ENCODE assay signal across 1 cellular context in the genomic region with DNA sequence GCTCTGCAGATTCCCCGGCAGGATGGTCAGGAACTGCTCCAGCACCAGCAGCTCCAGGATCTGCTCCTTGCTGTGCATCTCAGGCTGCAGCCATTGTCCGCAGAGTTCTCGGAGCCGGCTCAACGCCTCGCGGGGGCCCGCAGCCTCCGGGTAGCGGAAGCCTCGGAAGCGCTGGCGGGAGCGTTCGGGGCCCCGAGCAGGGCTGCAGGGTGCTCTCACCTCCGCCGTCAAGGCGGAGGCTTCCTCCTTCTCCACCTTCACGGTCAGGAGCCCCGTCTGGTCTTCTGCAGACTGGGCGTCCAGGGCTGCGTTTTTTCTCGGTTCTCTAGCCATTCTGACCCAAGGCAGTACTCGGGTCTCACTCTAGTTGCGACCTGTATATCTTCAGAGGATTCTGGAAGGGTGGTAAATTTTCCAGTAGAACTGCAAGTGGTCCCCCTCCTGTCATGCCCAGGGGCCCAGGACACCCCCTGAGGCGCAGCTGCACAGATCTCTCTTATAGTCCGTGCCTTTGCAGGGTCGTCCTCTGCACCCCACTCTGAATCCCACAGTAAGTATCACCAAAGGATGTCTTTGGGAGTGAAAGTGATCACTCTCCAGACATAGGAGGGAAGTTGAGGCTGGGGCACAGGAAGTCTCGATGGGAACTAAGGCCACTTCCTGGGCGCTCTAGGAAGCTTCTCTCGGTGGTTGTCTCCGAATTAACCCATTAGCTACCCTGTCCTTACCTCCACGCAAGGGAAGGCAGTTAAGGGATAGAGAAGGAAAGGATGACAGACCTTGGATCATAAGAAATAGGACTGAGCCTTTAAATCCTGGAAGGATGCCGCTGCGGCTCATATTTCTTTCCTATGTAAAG.
TF ChIP-seq lines count a peak whose summit lies in the region.

ZKSCAN4 (minus strand) TSS at position 622 of the 859 bp plus-strand sequence; CDS start at position 333, 289 bp downstream.

TF ChIP-seq in K562, 482 proteins besides CTCF, POLR2A, EP300 and RAD21 (continued from another document and continues in another):
- peak; percentile 91 for TF ChIP-seq ELF2 (CRISPR knock-in tag; IDR thresholded peaks at IDR 0.05)
- TF ChIP-seq HDGF (IDR thresholded peaks at IDR 0.05) = no peak
- no peak for TF ChIP-seq SRSF7 (optimal IDR thresholded peaks at IDR 0.05; ENCODE audit: low read depth, low read length)
- TF ChIP-seq POLR2B (IDR thresholded peaks at IDR 0.05; ENCODE audit: low read depth, partially characterized antibody) = peak; percentile 57
- TF ChIP-seq GTF2F1 (IDR thresholded peaks at IDR 0.05; ENCODE audit: low read depth, low read length) = 0 out of 2 replicates have a peak, but pooled peaks have one; percentile 59
- peak; percentile 84 for TF ChIP-seq HCFC1 (IDR thresholded peaks at IDR 0.05; ENCODE audit: low read depth, low read length)
- 0 out of 2 replicates have a peak, but pooled peaks have one; percentile 24 for TF ChIP-seq TCF3 (CRISPR knock-in tag; IDR thresholded peaks at IDR 0.05)
- TF ChIP-seq SAFB2 (IDR thresholded peaks at IDR 0.05; ENCODE audit: borderline replicate concordance, low read depth, low read length, severe bottlenecking) = no peak
- TF ChIP-seq ZNF140 (CRISPR knock-in tag; IDR thresholded peaks at IDR 0.05) = no peak
- TF ChIP-seq THRB (CRISPR knock-in tag; conservative IDR thresholded peaks at IDR 0.05) = 0 out of 2 replicates have a peak, but pooled peaks have one; percentile 36
- TF ChIP-seq ZNF507 (tag; conservative IDR thresholded peaks at IDR 0.05) = no peak
- TF ChIP-seq, protein P1, sequence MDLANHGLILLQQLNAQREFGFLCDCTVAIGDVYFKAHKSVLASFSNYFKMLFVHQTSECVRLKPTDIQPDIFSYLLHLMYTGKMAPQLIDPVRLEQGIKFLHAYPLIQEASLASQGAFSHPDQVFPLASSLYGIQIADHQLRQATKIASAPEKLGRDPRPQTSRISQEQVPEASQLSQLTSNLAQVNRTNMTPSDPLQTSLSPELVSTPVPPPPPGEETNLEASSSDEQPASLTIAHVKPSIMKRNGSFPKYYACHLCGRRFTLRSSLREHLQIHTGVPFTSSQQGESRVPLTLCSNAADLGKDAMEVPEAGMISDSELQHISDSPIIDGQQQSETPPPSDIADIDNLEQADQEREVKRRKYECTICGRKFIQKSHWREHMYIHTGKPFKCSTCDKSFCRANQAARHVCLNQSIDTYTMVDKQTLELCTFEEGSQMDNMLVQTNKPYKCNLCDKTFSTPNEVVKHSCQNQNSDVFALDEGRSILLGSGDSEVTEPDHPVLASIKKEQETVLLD (IDR thresholded peaks at IDR 0.05) = 0 out of 2 replicates have a peak, but pooled peaks have one; percentile 40
- TF ChIP-seq SNIP1 (IDR thresholded peaks at IDR 0.05; ENCODE audit: low read depth) = peak; percentile 94
- TF ChIP-seq MYBL2 (IDR thresholded peaks at IDR 0.05; ENCODE audit: low read depth) = no peak
- TF ChIP-seq MYBL2 (CRISPR knock-in tag; IDR thresholded peaks at IDR 0.05; ENCODE audit: borderline replicate concordance) = no peak
- TF ChIP-seq USF1 (CRISPR knock-in tag; IDR thresholded peaks at IDR 0.05) = peak; percentile 4; the same call in 1 of the 2 replicates
- TF ChIP-seq CAMTA2 (CRISPR knock-in tag; conservative IDR thresholded peaks at IDR 0.05) = no peak
- no peak for TF ChIP-seq CHCHD3 (CRISPR knock-in tag; IDR thresholded peaks at IDR 0.05)
- no peak for TF ChIP-seq SREBF2 (CRISPR knock-in tag; IDR thresholded peaks at IDR 0.05)
- TF ChIP-seq TAF1 (IDR thresholded peaks at IDR 0.05; ENCODE audit: control insufficient read depth, extremely low read depth, insufficient read depth, low read length, severe bottlenecking) = peak; percentile 79
- TF ChIP-seq, protein P2, sequence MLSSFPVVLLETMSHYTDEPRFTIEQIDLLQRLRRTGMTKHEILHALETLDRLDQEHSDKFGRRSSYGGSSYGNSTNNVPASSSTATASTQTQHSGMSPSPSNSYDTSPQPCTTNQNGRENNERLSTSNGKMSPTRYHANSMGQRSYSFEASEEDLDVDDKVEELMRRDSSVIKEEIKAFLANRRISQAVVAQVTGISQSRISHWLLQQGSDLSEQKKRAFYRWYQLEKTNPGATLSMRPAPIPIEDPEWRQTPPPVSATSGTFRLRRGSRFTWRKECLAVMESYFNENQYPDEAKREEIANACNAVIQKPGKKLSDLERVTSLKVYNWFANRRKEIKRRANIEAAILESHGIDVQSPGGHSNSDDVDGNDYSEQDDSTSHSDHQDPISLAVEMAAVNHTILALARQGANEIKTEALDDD (IDR thresholded peaks at IDR 0.05) = no peak
- TF ChIP-seq, protein P3, sequence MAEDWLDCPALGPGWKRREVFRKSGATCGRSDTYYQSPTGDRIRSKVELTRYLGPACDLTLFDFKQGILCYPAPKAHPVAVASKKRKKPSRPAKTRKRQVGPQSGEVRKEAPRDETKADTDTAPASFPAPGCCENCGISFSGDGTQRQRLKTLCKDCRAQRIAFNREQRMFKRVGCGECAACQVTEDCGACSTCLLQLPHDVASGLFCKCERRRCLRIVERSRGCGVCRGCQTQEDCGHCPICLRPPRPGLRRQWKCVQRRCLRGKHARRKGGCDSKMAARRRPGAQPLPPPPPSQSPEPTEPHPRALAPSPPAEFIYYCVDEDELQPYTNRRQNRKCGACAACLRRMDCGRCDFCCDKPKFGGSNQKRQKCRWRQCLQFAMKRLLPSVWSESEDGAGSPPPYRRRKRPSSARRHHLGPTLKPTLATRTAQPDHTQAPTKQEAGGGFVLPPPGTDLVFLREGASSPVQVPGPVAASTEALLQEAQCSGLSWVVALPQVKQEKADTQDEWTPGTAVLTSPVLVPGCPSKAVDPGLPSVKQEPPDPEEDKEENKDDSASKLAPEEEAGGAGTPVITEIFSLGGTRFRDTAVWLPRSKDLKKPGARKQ (CRISPR knock-in tag; IDR thresholded peaks at IDR 0.05) = no peak
- TF ChIP-seq HDAC8 (tag; IDR thresholded peaks at IDR 0.05) = no peak
- TF ChIP-seq ZNF12 (CRISPR knock-in tag; IDR thresholded peaks at IDR 0.05) = no peak
- TF ChIP-seq ZNF274 (IDR thresholded peaks at IDR 0.05; ENCODE audit: borderline replicate concordance, low read depth, low read length) = no peak
- no peak for TF ChIP-seq RBM39 (optimal IDR thresholded peaks at IDR 0.05; ENCODE audit: low read depth, low read length)
- TF ChIP-seq NEUROD1 (IDR thresholded peaks at IDR 0.05; ENCODE audit: borderline replicate concordance, low read depth, low read length, partially characterized antibody) = peak; percentile 27
- peak in 1 of 2 experiments; percentile 27 for TF ChIP-seq AFF1 (IDR thresholded peaks at IDR 0.05; ENCODE audit: low read depth in 1 of 2, partially characterized antibody in 2 of 2)
- peak; percentile 94 for TF ChIP-seq ELF1 (tag; IDR thresholded peaks at IDR 0.05)
- no peak for TF ChIP-seq U2AF2 (optimal IDR thresholded peaks at IDR 0.05; ENCODE audit: low read depth, low read length)
- TF ChIP-seq TBP (optimal IDR thresholded peaks at IDR 0.05; ENCODE audit: low read depth, low read length) = peak; percentile 73
- TF ChIP-seq NR2F6 (CRISPR knock-in tag; IDR thresholded peaks at IDR 0.05) = peak; percentile 80; the same call in 1 of the 2 replicates
- peak; percentile 73 for TF ChIP-seq JUND (IDR thresholded peaks at IDR 0.05; ENCODE audit: borderline replicate concordance, low read depth, low read length)
- TF ChIP-seq JUND (tag; IDR thresholded peaks at IDR 0.05; ENCODE audit: borderline replicate concordance, low read depth, low read length) = peak; percentile 43; the same call in 1 of the 3 replicates
- no peak for TF ChIP-seq COPS2 (conservative IDR thresholded peaks at IDR 0.05)
- TF ChIP-seq PYGO2 (tag; IDR thresholded peaks at IDR 0.05) = peak; percentile 36; the same call in 1 of the 2 replicates
- no peak for TF ChIP-seq FOXA1 (IDR thresholded peaks at IDR 0.05; ENCODE audit: borderline replicate concordance)
- TF ChIP-seq SRF (CRISPR knock-in tag; IDR thresholded peaks at IDR 0.05) = peak; percentile 51 to 65; a peak in 1 of 4 replicates
- TF ChIP-seq, protein P4, sequence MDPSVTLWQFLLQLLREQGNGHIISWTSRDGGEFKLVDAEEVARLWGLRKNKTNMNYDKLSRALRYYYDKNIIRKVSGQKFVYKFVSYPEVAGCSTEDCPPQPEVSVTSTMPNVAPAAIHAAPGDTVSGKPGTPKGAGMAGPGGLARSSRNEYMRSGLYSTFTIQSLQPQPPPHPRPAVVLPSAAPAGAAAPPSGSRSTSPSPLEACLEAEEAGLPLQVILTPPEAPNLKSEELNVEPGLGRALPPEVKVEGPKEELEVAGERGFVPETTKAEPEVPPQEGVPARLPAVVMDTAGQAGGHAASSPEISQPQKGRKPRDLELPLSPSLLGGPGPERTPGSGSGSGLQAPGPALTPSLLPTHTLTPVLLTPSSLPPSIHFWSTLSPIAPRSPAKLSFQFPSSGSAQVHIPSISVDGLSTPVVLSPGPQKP (CRISPR knock-in tag; IDR thresholded peaks at IDR 0.05) = no peak
- no peak for TF ChIP-seq FOXJ2 (tag; IDR thresholded peaks at IDR 0.05)
- TF ChIP-seq, protein P5, sequence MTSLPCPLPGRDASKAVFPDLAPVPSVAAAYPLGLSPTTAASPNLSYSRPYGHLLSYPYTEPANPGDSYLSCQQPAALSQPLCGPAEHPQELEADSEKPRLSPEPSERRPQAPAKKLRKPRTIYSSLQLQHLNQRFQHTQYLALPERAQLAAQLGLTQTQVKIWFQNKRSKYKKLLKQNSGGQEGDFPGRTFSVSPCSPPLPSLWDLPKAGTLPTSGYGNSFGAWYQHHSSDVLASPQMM (CRISPR knock-in tag; IDR thresholded peaks at IDR 0.05) = no peak
- no peak for TF ChIP-seq ZNF253 (CRISPR knock-in tag; conservative IDR thresholded peaks at IDR 0.05)
- no peak for TF ChIP-seq SRSF1 (IDR thresholded peaks at IDR 0.05; ENCODE audit: low read depth, low read length)
- TF ChIP-seq SIN3B (IDR thresholded peaks at IDR 0.05; ENCODE audit: low read depth) = peak; percentile 90
- peak; percentile 25; the same call in 1 of the 2 replicates for TF ChIP-seq IFI16 (CRISPR knock-in tag; IDR thresholded peaks at IDR 0.05)
- TF ChIP-seq ZNF239 (CRISPR knock-in tag; IDR thresholded peaks at IDR 0.05) = 0 out of 2 replicates have a peak, but pooled peaks have one; percentile 9
- TF ChIP-seq KLF13 (tag; IDR thresholded peaks at IDR 0.05; ENCODE audit: borderline replicate concordance, low read depth) = peak; percentile 42
- peak; percentile 36; the same call in 1 of the 2 replicates for TF ChIP-seq GTF2E2 (tag; IDR thresholded peaks at IDR 0.05)
- TF ChIP-seq XRCC4 (IDR thresholded peaks at IDR 0.05; ENCODE audit: extremely low read depth, insufficient read depth, insufficient read length) = no peak
- peak; percentile 83 for TF ChIP-seq ZEB2 (IDR thresholded peaks at IDR 0.05)
- no peak for TF ChIP-seq YBX1 (IDR thresholded peaks at IDR 0.05)
- TF ChIP-seq NR1H2 (CRISPR knock-in tag; IDR thresholded peaks at IDR 0.05) = 0 out of 2 replicates have a peak, but pooled peaks have one; percentile 29
